1 cellular context compared by ENCODE assay signal in genomic region chr22:29670615-29671014, GRCh38.
TF ChIP-seq lines count a peak whose summit lies in the region.

No MANE protein-coding gene starts in this region.

TF ChIP-seq in GM23338, 12 proteins besides CTCF, POLR2A, EP300 and RAD21 (continued from another document):
- TF ChIP-seq ZNF462 (CRISPR knock-in tag; IDR thresholded peaks at IDR 0.05) (no peak), CREB1 (CRISPR knock-in tag; IDR thresholded peaks at IDR 0.05; ENCODE audit: low read depth) (no peak)
